In the genomic region with DNA sequence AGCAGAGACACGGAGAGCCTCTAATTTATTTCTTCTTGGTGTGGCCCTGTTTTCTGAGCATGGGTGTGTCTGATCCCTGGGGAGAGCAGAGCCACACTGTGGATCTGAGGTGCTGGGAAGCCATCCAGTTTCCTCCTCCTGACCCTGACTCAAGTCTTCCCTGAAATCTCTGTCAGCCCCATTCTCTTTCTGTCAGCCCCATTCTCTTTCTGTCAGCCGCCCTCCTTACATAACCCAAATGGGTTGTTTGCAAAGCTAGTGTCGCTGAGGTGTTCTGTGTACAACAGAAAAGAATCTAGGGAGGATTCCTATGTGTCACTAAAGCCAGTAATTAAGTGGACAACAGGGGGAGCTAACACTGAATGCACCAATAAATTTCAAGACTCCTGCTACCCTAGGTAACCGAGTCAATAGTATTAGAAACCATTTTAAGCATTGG, we compare ENCODE assay signal across 1 cellular context.
TF ChIP-seq lines count a peak whose summit lies in the region.

No MANE protein-coding gene starts in this region.

TF ChIP-seq in GM23338, 12 proteins besides CTCF, POLR2A, EP300 and RAD21 (continued from another document):
- TF ChIP-seq, protein P1, sequence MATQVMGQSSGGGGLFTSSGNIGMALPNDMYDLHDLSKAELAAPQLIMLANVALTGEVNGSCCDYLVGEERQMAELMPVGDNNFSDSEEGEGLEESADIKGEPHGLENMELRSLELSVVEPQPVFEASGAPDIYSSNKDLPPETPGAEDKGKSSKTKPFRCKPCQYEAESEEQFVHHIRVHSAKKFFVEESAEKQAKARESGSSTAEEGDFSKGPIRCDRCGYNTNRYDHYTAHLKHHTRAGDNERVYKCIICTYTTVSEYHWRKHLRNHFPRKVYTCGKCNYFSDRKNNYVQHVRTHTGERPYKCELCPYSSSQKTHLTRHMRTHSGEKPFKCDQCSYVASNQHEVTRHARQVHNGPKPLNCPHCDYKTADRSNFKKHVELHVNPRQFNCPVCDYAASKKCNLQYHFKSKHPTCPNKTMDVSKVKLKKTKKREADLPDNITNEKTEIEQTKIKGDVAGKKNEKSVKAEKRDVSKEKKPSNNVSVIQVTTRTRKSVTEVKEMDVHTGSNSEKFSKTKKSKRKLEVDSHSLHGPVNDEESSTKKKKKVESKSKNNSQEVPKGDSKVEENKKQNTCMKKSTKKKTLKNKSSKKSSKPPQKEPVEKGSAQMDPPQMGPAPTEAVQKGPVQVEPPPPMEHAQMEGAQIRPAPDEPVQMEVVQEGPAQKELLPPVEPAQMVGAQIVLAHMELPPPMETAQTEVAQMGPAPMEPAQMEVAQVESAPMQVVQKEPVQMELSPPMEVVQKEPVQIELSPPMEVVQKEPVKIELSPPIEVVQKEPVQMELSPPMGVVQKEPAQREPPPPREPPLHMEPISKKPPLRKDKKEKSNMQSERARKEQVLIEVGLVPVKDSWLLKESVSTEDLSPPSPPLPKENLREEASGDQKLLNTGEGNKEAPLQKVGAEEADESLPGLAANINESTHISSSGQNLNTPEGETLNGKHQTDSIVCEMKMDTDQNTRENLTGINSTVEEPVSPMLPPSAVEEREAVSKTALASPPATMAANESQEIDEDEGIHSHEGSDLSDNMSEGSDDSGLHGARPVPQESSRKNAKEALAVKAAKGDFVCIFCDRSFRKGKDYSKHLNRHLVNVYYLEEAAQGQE (IDR thresholded peaks at IDR 0.05; ENCODE audit: unreplicated experiment), result no peak
- no peak for TF ChIP-seq NANOG (IDR thresholded peaks at IDR 0.05; ENCODE audit: borderline replicate concordance)
- no peak for TF ChIP-seq EZH2 (IDR thresholded peaks at IDR 0.05; ENCODE audit: low read depth, unreplicated experiment)
- TF ChIP-seq, protein P2, sequence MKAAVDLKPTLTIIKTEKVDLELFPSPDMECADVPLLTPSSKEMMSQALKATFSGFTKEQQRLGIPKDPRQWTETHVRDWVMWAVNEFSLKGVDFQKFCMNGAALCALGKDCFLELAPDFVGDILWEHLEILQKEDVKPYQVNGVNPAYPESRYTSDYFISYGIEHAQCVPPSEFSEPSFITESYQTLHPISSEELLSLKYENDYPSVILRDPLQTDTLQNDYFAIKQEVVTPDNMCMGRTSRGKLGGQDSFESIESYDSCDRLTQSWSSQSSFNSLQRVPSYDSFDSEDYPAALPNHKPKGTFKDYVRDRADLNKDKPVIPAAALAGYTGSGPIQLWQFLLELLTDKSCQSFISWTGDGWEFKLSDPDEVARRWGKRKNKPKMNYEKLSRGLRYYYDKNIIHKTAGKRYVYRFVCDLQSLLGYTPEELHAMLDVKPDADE (IDR thresholded peaks at IDR 0.05), result no peak
